8 cellular contexts compared by ENCODE assay signal in genomic region chr14:58297762-58298476, GRCh38. TPM values are rescaled to one million over a fixed set of nuclear protein-coding genes. Genes with fewer than 3 reads are reported as not detected.
DNase-seq lines count a peak whose midpoint lies in the region; ATAC-seq, FAIRE-seq and TF ChIP-seq lines count a peak whose summit lies in the region.

No MANE protein-coding gene starts in this region.

- ATAC-seq in HG03378 (IDR thresholded peaks at IDR 0.05; ENCODE audit: unreplicated experiment): peak; percentile 86

- FAIRE-seq in colon (lab: Jason Lieb, UNC): peak; percentile 98

- peak; percentile 90 for TF ChIP-seq POLR2A in GM19099 (IDR thresholded peaks at IDR 0.05; ENCODE audit: extremely low read depth, insufficient read length, low read depth)

- DNase-seq in Ammon's horn (ENCODE audit: low spot score) (peak; percentile 100), NCI-H460 (ENCODE audit: extremely low read depth, low read depth) (peak; percentile 100), kidney tubule cell (ENCODE audit: low spot score) (peak; percentile 100)
- peak; percentile 93 to 96 for DNase-seq in activated CD4-positive, alpha-beta T cell treated with anti-CD3 and anti-CD28 coated beads for 24 hours (ENCODE audit: low read depth in 2 of 2)
- DNase-seq in stimulated activated CD4-positive, alpha-beta T cell treated with anti-CD3 and anti-CD28 coated beads, Interleukin-1b, Interleukin-23, amount 100 ng/mL, for 24 hours (ENCODE audit: low read depth in 4 of 4, low spot score in 1 of 4): peak; percentile 90 to 97 (median 93)

RNA-seq across cellular contexts. Expression of gene ARID4A, which starts 0.4 kb away (rescaled TPM):
- total RNA-seq in NCI-H460 (2014; rRNA removed; shearing (Covaris generic)): 8.0 and 8.1 TPM in 2 replicates
- polyA plus RNA-seq in NCI-H460 (2014; cell fraction: nucleus; rRNA removed): 4.5 and 5.6 TPM in 2 replicates

RNA-seq across cellular contexts. Expression of gene PSMA3, which starts 53.3 kb away (rescaled TPM):
- total RNA-seq in NCI-H460 (2014; rRNA removed; shearing (Covaris generic)): 202 and 260 TPM in 2 replicates
- polyA plus RNA-seq in NCI-H460 (2014; cell fraction: nucleus; rRNA removed): 256 and 358 TPM in 2 replicates

Comparison
In these comparisons a context has a peak if more than half of its experiments do, and no peak if none do; other contexts are left out.
1. Peak in every context shown above with its lines: DNase-seq and ATAC-seq.